ENCODE assay signal across 10 cellular contexts in genomic region chr1:245234217-245235120, GRCh38.
A peak's percentile ranks its signal among the peaks of the same experiment; 100 is the strongest.
DNase-seq lines count a peak whose midpoint lies in the region; ATAC-seq, FAIRE-seq and TF ChIP-seq lines count a peak whose summit lies in the region.
"Had no signal": no experiment of that assay in that cellular context is flagged by ENCODE, and none has a peak within 500 bp of the region (broad histone marks: within the 10 kb centered on the region; RNA-seq: fewer than 3 reads in every experiment).

No MANE protein-coding gene starts in this region.

- no peak for ATAC-seq in K562
- peak; percentile 37 for ATAC-seq in lung (ENCODE audit: insufficient read depth, low FRiP score)

- H3K9me1 ChIP-seq in K562 (ENCODE audit: control insufficient read depth, insufficient read depth, low read length): no peaks in the 10 kb centered on the region

- in situ Hi-C loops in K562 (cut with MboI): no loop called here

- no peaks in the 10 kb centered on the region for H3K79me2 ChIP-seq in K562 (ENCODE audit: control insufficient read depth, insufficient read depth, low read length)

- no peak for FAIRE-seq in K562 (lab: Jason Lieb, UNC)

- H3K9ac ChIP-seq in K562 (ENCODE audit: insufficient read depth in 1 of 2, low read depth in 2 of 2, low read length in 2 of 2): no peak overlapping the region

- TF ChIP-seq POLR2A in K562 (conservative IDR thresholded peaks at IDR 0.05) (no peak), ovary (IDR thresholded peaks at IDR 0.05) (no peak)

- H4K20me1 ChIP-seq in K562 (replicated peaks; ENCODE audit: control insufficient read depth, insufficient read depth, low read length): no peaks in the 10 kb centered on the region

- WGBS in K562 (ENCODE audit: insufficient coverage, low coverage, missing lambda C conversion rate): 0% methylated on average over 27 of the region's 27 CpGs
- 76 to 84% methylated on average over 27 of the region's 27 CpGs for WGBS in lung, 2 donors
- WGBS in ovary, 3 donors: 83 to 87% (median 84%) methylated on average over 27 of the region's 27 CpGs

- no peak overlapping the region for H3K27ac ChIP-seq in A673 (ENCODE audit: low read depth, low read length, poor library complexity, severe bottlenecking)
- H3K27ac ChIP-seq in K562 (ENCODE audit: extremely low read depth, low read depth, low read length): no peak overlapping the region
- H3K27ac ChIP-seq in lung (ENCODE audit: low read depth in 1 of 2, low read length in 1 of 2): peak overlapping the region in 1 of 2 donors; percentile 49
- H3K27ac ChIP-seq in ovary: no peak overlapping the region

- no peaks in the 10 kb centered on the region for H3K4me1 ChIP-seq in A673 (ENCODE audit: insufficient read depth, low read length, poor library complexity, severe bottlenecking)
- H3K4me1 ChIP-seq in K562 (replicated peaks in 1 of 2; ENCODE audit: control insufficient read depth in 2 of 2, insufficient read depth in 2 of 2, low read length in 2 of 2): no peaks in the 10 kb centered on the region
- H3K4me1 ChIP-seq in lung (ENCODE audit: control insufficient read depth in 2 of 2, insufficient read depth in 2 of 2, low read length in 2 of 2): peaks cover 0 to 9% of the 10 kb centered on the region in 2 donors
- no peaks in the 10 kb centered on the region for H3K4me1 ChIP-seq in ovary (ENCODE audit: insufficient read depth)

- BruUV-seq in A673 (replicated peaks; lab: Mats Ljungman, UMichigan) (no TSS peak), K562 (replicated peaks; lab: Mats Ljungman, UMichigan) (no TSS peak)

- DNase-seq in A673 (ENCODE audit: low spot score): peak; percentile 22
- DNase-seq in NCI-H1092 treated with DMSO at 0.1 percent for 48 hours (lab: John Stamatoyannopoulos, UW): peak; percentile 94
- no peak for DNase-seq in K562 (ENCODE audit: extremely low read depth in 1 of 4, low spot score in 3 of 4)
- no peak for DNase-seq in lung (ENCODE audit: low spot score)
- DNase-seq in ovary: no peak
- no peak for DNase-seq in stimulated activated CD4-positive, alpha-beta T cell treated with anti-CD3 and anti-CD28 coated beads, Interleukin-15, amount 100 ng/mL, for 24 hours
- DNase-seq in kidney glomerular epithelial cell (lab: John Stamatoyannopoulos, UW): no peak
- DNase-seq in GM10266 (ENCODE audit: extremely low spot score): no peak
- DNase-seq: NCI-H524 had no signal

- no peak for TF ChIP-seq EP300 in K562 (IDR thresholded peaks at IDR 0.05; ENCODE audit: low read length)
- no peak for TF ChIP-seq EP300 in ovary (IDR thresholded peaks at IDR 0.05)

- intact Hi-C loops in A673 (cut with micrococcal nuclease; ENCODE audit: unreplicated experiment) (no loop called here), K562 (cut with micrococcal nuclease) (no loop called here), ovary (cut with DNase I) (no loop called here)

- H3K9me3 ChIP-seq in A673 (ENCODE audit: low read depth, low read length, poor library complexity, severe bottlenecking) (no peaks in the 10 kb centered on the region), K562 (replicated peaks; ENCODE audit: control insufficient read depth, insufficient read depth, low read depth, low read length) (no peaks in the 10 kb centered on the region), lung (ENCODE audit: control insufficient read depth in 2 of 2, insufficient read depth in 1 of 2, low read length in 1 of 2) (no peaks in the 10 kb centered on the region), ovary (no peaks in the 10 kb centered on the region)

- TF ChIP-seq RAD21 in K562 (CRISPR knock-in tag; conservative IDR thresholded peaks at IDR 0.05 in 1 of 2, IDR thresholded peaks at IDR 0.05 in 1 of 2): no peak

- CTCF ChIA-PET in A673 (lab: Charles Lee): no interaction called here
- CTCF ChIA-PET in K562 (lab: Yijun Ruan, JAX; ENCODE audit: low intra/inter-chr PET ratio): no interaction called here

- POLR2A ChIA-PET in A673 (lab: Charles Lee; ENCODE audit: low non-redundant PET) (no interaction called here), K562 (lab: Yijun Ruan, JAX) (no interaction called here)

- H3K27me3 ChIP-seq in A673 (replicated peaks; ENCODE audit: insufficient read depth, low read depth, low read length, poor library complexity) (peaks cover 9% of the 10 kb centered on the region), K562 (ENCODE audit: control insufficient read depth in 2 of 2, insufficient read depth in 2 of 2, low read length in 2 of 2) (peaks cover 48 to 76% of the 10 kb centered on the region in 2 experiments), lung (ENCODE audit: control insufficient read depth, insufficient read depth) (no peaks in the 10 kb centered on the region), ovary (no peaks in the 10 kb centered on the region)

- TF ChIP-seq CTCF in A673 (conservative IDR thresholded peaks at IDR 0.05; ENCODE audit: low read depth, low read length): no peak
- TF ChIP-seq CTCF in K562 (IDR thresholded peaks at IDR 0.05 in 2 of 3, conservative IDR thresholded peaks at IDR 0.05 in 1 of 3; ENCODE audit: insufficient read depth in 2 of 3, low read depth in 1 of 3, low read length in 3 of 3): no peak
- TF ChIP-seq CTCF in lung (IDR thresholded peaks at IDR 0.05; ENCODE audit: control extremely low read depth, extremely low read depth): no peak
- no peak for TF ChIP-seq CTCF in ovary (IDR thresholded peaks at IDR 0.05)
- no peak for TF ChIP-seq CTCF in GM10266 (IDR thresholded peaks at IDR 0.05; ENCODE audit: control insufficient read depth, insufficient read depth, low read depth, missing control alignments)

- H2AFZ ChIP-seq in K562 (ENCODE audit: low read depth, low read length): no peak overlapping the region

- no peak overlapping the region for H3K4me2 ChIP-seq in K562 (ENCODE audit: insufficient read depth, low read length)
- H3K4me2 ChIP-seq: smooth muscle cell had no signal

- H3K36me3 ChIP-seq in A673 (ENCODE audit: insufficient read depth, low read length, poor library complexity, severe bottlenecking) (no peaks in the 10 kb centered on the region), K562 (ENCODE audit: control insufficient read depth, insufficient read depth, low read length) (no peaks in the 10 kb centered on the region), lung (ENCODE audit: control insufficient read depth in 2 of 2, insufficient read depth in 2 of 2, low read length in 2 of 2) (no peaks in the 10 kb centered on the region), ovary (no peaks in the 10 kb centered on the region)

- H3K4me3 ChIP-seq in A673 (ENCODE audit: low read depth, low read length, poor library complexity, severe bottlenecking) (no peak overlapping the region), K562 (no peak overlapping the region), lung (no peak overlapping the region), ovary (no peak overlapping the region)
- H3K4me3 ChIP-seq: smooth muscle cell had no signal

TF ChIP-seq in K562, 482 proteins besides CTCF, POLR2A, EP300 and RAD21:
- TF ChIP-seq ZNF384 (IDR thresholded peaks at IDR 0.05; ENCODE audit: low read depth, low read length): no peak
- TF ChIP-seq EZH2 (IDR thresholded peaks at IDR 0.05; ENCODE audit: borderline replicate concordance, low read depth, low read length): 0 out of 2 replicates have a peak, but pooled peaks have one; percentile 49

Comparison
In these comparisons a context has a peak if more than half of its experiments do, and no peak if none do; other contexts are left out.
1. DNase-seq: peak in A673 (single experiment) and NCI-H1092 treated with DMSO at 0.1 percent for 48 hours (single experiment); none in K562 (0 of 4), lung (single experiment), ovary (0 of 5), stimulated activated CD4-positive, alpha-beta T cell treated with anti-CD3 and anti-CD28 coated beads, Interleukin-15, amount 100 ng/mL, for 24 hours (single experiment), kidney glomerular epithelial cell (single experiment) and GM10266 (single experiment).